Comparison of ENCODE assay signal across 2 cellular contexts in the genomic region with DNA sequence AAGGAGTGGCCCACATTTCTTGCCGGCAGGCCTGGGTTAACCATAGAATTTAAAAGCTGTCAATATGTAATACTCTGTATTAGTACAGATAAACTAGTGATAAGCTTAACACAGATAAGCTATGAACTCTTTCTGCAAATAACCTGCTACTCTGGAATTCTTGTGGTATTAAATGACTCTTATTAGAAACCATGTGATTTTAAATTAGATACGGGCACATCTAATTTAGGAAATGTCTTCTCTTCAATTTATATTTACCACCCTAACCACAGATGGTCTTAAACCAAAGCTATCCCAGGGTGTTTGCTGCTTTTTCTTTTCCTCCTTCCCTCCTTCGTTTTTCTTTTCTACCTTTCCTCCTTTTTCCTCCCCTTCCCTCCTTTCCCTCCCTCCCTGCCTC.
TF ChIP-seq lines count a peak whose summit lies in the region.

No MANE protein-coding gene starts in this region.

TF ChIP-seq in HepG2, 621 proteins besides CTCF, POLR2A, EP300 and RAD21:
- TF ChIP-seq HNRNPK (IDR thresholded peaks at IDR 0.05; ENCODE audit: low read depth, low read length, poor library complexity, severe bottlenecking) (peak; percentile 45), KLF6 (CRISPR knock-in tag; IDR thresholded peaks at IDR 0.05) (no peak)

TF ChIP-seq in K562, 482 proteins besides CTCF, POLR2A, EP300 and RAD21:
- peak; percentile 29 for TF ChIP-seq PCBP2 (IDR thresholded peaks at IDR 0.05; ENCODE audit: low read depth, low read length, poor library complexity, severe bottlenecking)
- no peak for TF ChIP-seq TRIM28 (IDR thresholded peaks at IDR 0.05)
